Comparison of ENCODE assay signal across 11 cellular contexts in genomic region chr19:47486900-47487299, GRCh38. TPM values are rescaled to one million over a fixed set of nuclear protein-coding genes. Genes with fewer than 3 reads are reported as not detected.
A peak's percentile ranks its signal among the peaks of the same experiment; 100 is the strongest.
DNase-seq lines count a peak whose midpoint lies in the region; ATAC-seq and TF ChIP-seq lines count a peak whose summit lies in the region.
"Had no signal": no experiment of that assay in that cellular context is flagged by ENCODE, and none has a peak within 500 bp of the region (broad histone marks: within the 10 kb centered on the region; RNA-seq: fewer than 3 reads in every experiment).

No MANE protein-coding gene starts in this region.

- CTCF ChIA-PET in activated CD8-positive, alpha-beta T cell treated with anti-CD3 and anti-CD28 coated beads, Interleukin-2, amount 10 ng/mL, durations not matched to agents 7 days and 5 days (lab: Charles Lee), result interaction anchor here (1.2 to 3.1 kb wide), 4 partner anchors 28 to 256 kb away, joined by 3 to 16 read pairs (median 8); partner anchors contain the start of gene NAPA
- CTCF ChIA-PET in HEK293T (lab: Yijun Ruan, JAX), result no interaction called here

- peak overlapping the region; percentile 31 for H3K4me3 ChIP-seq in Jurkat, Clone E6-1 (ENCODE audit: low read length)
- H3K4me3 ChIP-seq: tibial artery had no signal

- H3K4me1 Mint-ChIP-seq in T-helper 2 cell treated with Interferon-gamma antibody and Interleukin-4, amounts not matched to agents 5 μg/mL and 100 μg/mL, for 36 hours (ENCODE audit: low read depth), result peaks cover 20% of the 10 kb centered on the region
- H3K4me1 Mint-ChIP-seq in activated CD8-positive, alpha-beta T cell treated with anti-CD3 and anti-CD28 coated beads, Interleukin-2, amount 10 ng/mL, durations not matched to agents 7 days and 5 days (ENCODE audit: low read depth), result peaks cover 42% of the 10 kb centered on the region
- peaks cover 43% of the 10 kb centered on the region for H3K4me1 Mint-ChIP-seq in nephron progenitor cell

- DNase-seq in T-helper 2 cell treated with Interferon-gamma antibody and Interleukin-4, amounts not matched to agents 5 μg/mL and 100 μg/mL, for 36 hours (ENCODE audit: low spot score), result no peak
- DNase-seq in T-helper 2 cell (no peak), nephron progenitor cell (no peak), HEK293T (ENCODE audit: extremely low spot score) (no peak), DMS79 treated with DMSO at 0.1 percent for 48 hours (lab: John Stamatoyannopoulos, UW) (no peak), NCI-H446 treated with DMSO at 0.1 percent for 48 hours (lab: John Stamatoyannopoulos, UW) (no peak)
- peak; percentile 84 for DNase-seq in Jurkat, Clone E6-1 (ENCODE audit: low read depth, low spot score)
- DNase-seq in activated CD8-positive, alpha-beta T cell treated with anti-CD3 and anti-CD28 coated beads, Interleukin-2, amount 10 ng/mL, durations not matched to agents 7 days and 5 days, result peak; percentile 35
- DNase-seq: NCI-H146 had no signal

- H3K9me3 Mint-ChIP-seq in T-helper 2 cell treated with Interferon-gamma antibody and Interleukin-4, amounts not matched to agents 5 μg/mL and 100 μg/mL, for 36 hours, result no peaks in the 10 kb centered on the region
- no peaks in the 10 kb centered on the region for H3K9me3 Mint-ChIP-seq in activated CD8-positive, alpha-beta T cell treated with anti-CD3 and anti-CD28 coated beads, Interleukin-2, amount 10 ng/mL, durations not matched to agents 7 days and 5 days (ENCODE audit: insufficient read depth)
- H3K9me3 Mint-ChIP-seq in nephron progenitor cell, result peaks cover 2% of the 10 kb centered on the region

- no peak for TF ChIP-seq CTCF in nephron progenitor cell (IDR thresholded peaks at IDR 0.05)

- peaks cover 11% of the 10 kb centered on the region for H3K36me3 Mint-ChIP-seq in T-helper 2 cell treated with Interferon-gamma antibody and Interleukin-4, amounts not matched to agents 5 μg/mL and 100 μg/mL, for 36 hours (ENCODE audit: low read depth)
- peaks cover 34% of the 10 kb centered on the region for H3K36me3 Mint-ChIP-seq in activated CD8-positive, alpha-beta T cell treated with anti-CD3 and anti-CD28 coated beads, Interleukin-2, amount 10 ng/mL, durations not matched to agents 7 days and 5 days (ENCODE audit: low read depth)
- H3K36me3 Mint-ChIP-seq in nephron progenitor cell (ENCODE audit: low read depth), result peaks cover 10% of the 10 kb centered on the region

- no peaks in the 10 kb centered on the region for H3K27me3 Mint-ChIP-seq in T-helper 2 cell treated with Interferon-gamma antibody and Interleukin-4, amounts not matched to agents 5 μg/mL and 100 μg/mL, for 36 hours (ENCODE audit: low read depth)
- no peaks in the 10 kb centered on the region for H3K27me3 Mint-ChIP-seq in activated CD8-positive, alpha-beta T cell treated with anti-CD3 and anti-CD28 coated beads, Interleukin-2, amount 10 ng/mL, durations not matched to agents 7 days and 5 days (ENCODE audit: low read depth)
- H3K27me3 Mint-ChIP-seq in nephron progenitor cell (ENCODE audit: low read depth, poor library complexity), result peaks cover 15% of the 10 kb centered on the region

- POLR2A ChIA-PET in activated CD8-positive, alpha-beta T cell treated with anti-CD3 and anti-CD28 coated beads, Interleukin-2, amount 10 ng/mL, durations not matched to agents 7 days and 5 days (lab: Charles Lee), result interaction anchor here (0.6 to 1.7 kb wide), 5 partner anchors 9 to 374 kb away, joined by 3 to 4 read pairs (median 4); partner anchors contain the start of gene ZC3H4
- POLR2A ChIA-PET in HEK293T (lab: Yijun Ruan, JAX), result interaction anchor here (1.0 kb wide), 2 partner anchors 49 to 213 kb away, joined by 3 read pairs; no protein-coding TSS in a partner anchor

- no peak for ATAC-seq in activated CD8-positive, alpha-beta T cell treated with anti-CD3 and anti-CD28 coated beads, Interleukin-2, amount 10 ng/mL, durations not matched to agents 7 days and 5 days
- ATAC-seq: Right ventricle myocardium inferior had no signal

- H3K27ac Mint-ChIP-seq in T-helper 2 cell treated with Interferon-gamma antibody and Interleukin-4, amounts not matched to agents 5 μg/mL and 100 μg/mL, for 36 hours, result peak overlapping the region; percentile 36
- peak overlapping the region; percentile 100 for H3K27ac Mint-ChIP-seq in activated CD8-positive, alpha-beta T cell treated with anti-CD3 and anti-CD28 coated beads, Interleukin-2, amount 10 ng/mL, durations not matched to agents 7 days and 5 days
- H3K27ac Mint-ChIP-seq in nephron progenitor cell, result peak overlapping the region; percentile 84

- no peak overlapping the region for H3K4me3 Mint-ChIP-seq in T-helper 2 cell treated with Interferon-gamma antibody and Interleukin-4, amounts not matched to agents 5 μg/mL and 100 μg/mL, for 36 hours
- peak overlapping the region; percentile 28 for H3K4me3 Mint-ChIP-seq in activated CD8-positive, alpha-beta T cell treated with anti-CD3 and anti-CD28 coated beads, Interleukin-2, amount 10 ng/mL, durations not matched to agents 7 days and 5 days
- H3K4me3 Mint-ChIP-seq in nephron progenitor cell, result peak overlapping the region; percentile 5

TF ChIP-seq in HEK293T, 16 proteins besides CTCF, POLR2A, EP300 and RAD21:
- TF ChIP-seq NFRKB (IDR thresholded peaks at IDR 0.05) (no peak), PKNOX1 (IDR thresholded peaks at IDR 0.05) (no peak), FOXM1 (IDR thresholded peaks at IDR 0.05; ENCODE audit: borderline replicate concordance) (no peak)

RNA-seq across cellular contexts. Expression of gene KPTN, which starts 2.9 kb away (rescaled TPM):
- polyA plus RNA-seq in Jurkat, Clone E6-1 (2012; ENCODE audit: insufficient read depth, insufficient read length), result 20.6 TPM
- total RNA-seq in activated CD8-positive, alpha-beta T cell treated with anti-CD3 and anti-CD28 coated beads, Interleukin-2, amount 10 ng/mL, durations not matched to agents 7 days and 5 days, result 10 to 100 TPM; 12.6 to 13.0 TPM

RNA-seq across cellular contexts. Expression of gene SLC8A2, which starts 15.2 kb away (rescaled TPM):
- not detected for polyA plus RNA-seq in Jurkat, Clone E6-1 (2012; ENCODE audit: insufficient read depth, insufficient read length)
- total RNA-seq in activated CD8-positive, alpha-beta T cell treated with anti-CD3 and anti-CD28 coated beads, Interleukin-2, amount 10 ng/mL, durations not matched to agents 7 days and 5 days, result under 1 TPM; 0.05 to 0.44 TPM

RNA-seq across cellular contexts. Expression of gene NAPA, which starts 28.0 kb away (rescaled TPM):
- 218 TPM for polyA plus RNA-seq in Jurkat, Clone E6-1 (2012; ENCODE audit: insufficient read depth, insufficient read length)
- 100 to 1,000 TPM in 1 of 2 experiments, 10 to 100 TPM in 1; 90.0 to 103 TPM for total RNA-seq in activated CD8-positive, alpha-beta T cell treated with anti-CD3 and anti-CD28 coated beads, Interleukin-2, amount 10 ng/mL, durations not matched to agents 7 days and 5 days

Comparison
In these comparisons a context has a peak if more than half of its experiments do, and no peak if none do; other contexts are left out.
1. DNase-seq: peak in Jurkat, Clone E6-1 (single experiment) and activated CD8-positive, alpha-beta T cell treated with anti-CD3 and anti-CD28 coated beads, Interleukin-2, amount 10 ng/mL, durations not matched to agents 7 days and 5 days (single experiment); none in T-helper 2 cell treated with Interferon-gamma antibody and Interleukin-4, amounts not matched to agents 5 μg/mL and 100 μg/mL, for 36 hours (single experiment), T-helper 2 cell (0 of 5), nephron progenitor cell (single experiment), HEK293T (single experiment), DMS79 treated with DMSO at 0.1 percent for 48 hours (single experiment) and NCI-H446 treated with DMSO at 0.1 percent for 48 hours (single experiment).
2. H3K27ac Mint-ChIP-seq: peak in every context shown above with its lines; median percentile 100 in activated CD8-positive, alpha-beta T cell treated with anti-CD3 and anti-CD28 coated beads, Interleukin-2, amount 10 ng/mL, durations not matched to agents 7 days and 5 days; 84 in nephron progenitor cell; 36 in T-helper 2 cell treated with Interferon-gamma antibody and Interleukin-4, amounts not matched to agents 5 μg/mL and 100 μg/mL, for 36 hours.